30 cellular contexts compared by ENCODE assay signal in genomic region chr4:7222521-7222920, GRCh38. TPM values are rescaled to one million over a fixed set of nuclear protein-coding genes. Genes with fewer than 3 reads are reported as not detected.
"Had no signal": no experiment of that assay in that cellular context is flagged by ENCODE, and none has a peak within 500 bp of the region (broad histone marks: within the 10 kb centered on the region; RNA-seq: fewer than 3 reads in every experiment).

No MANE protein-coding gene starts in this region.

- H3K4me1 ChIP-seq: foreskin keratinocyte, vagina had no signal

- H3K27ac Mint-ChIP-seq: mesothelial cell of epicardium; naive thymus-derived CD4-positive, alpha-beta T cell had no signal

- H3K9me3 Mint-ChIP-seq: immature natural killer cell, mesothelial cell of epicardium, nephron had no signal

- H3K4me1 Mint-ChIP-seq: immature natural killer cell; naive thymus-derived CD4-positive, alpha-beta T cell had no signal

- H3K36me3 Mint-ChIP-seq: immature natural killer cell; mesothelial cell of epicardium; naive thymus-derived CD4-positive, alpha-beta T cell had no signal

- ATAC-seq: foreskin keratinocyte; gastroesophageal sphincter; mucosa of descending colon; naive thymus-derived CD4-positive, alpha-beta T cell; right lobe of liver had no signal

- H3K27ac ChIP-seq: coronary artery, esophagus muscularis mucosa, foreskin keratinocyte, gastroesophageal sphincter, ovary, right lobe of liver, stomach, thyroid gland, vagina had no signal

- H3K9me3 ChIP-seq: esophagus muscularis mucosa, gastroesophageal sphincter, mucosa of descending colon, ovary, right lobe of liver, stomach, thyroid gland, vagina had no signal

- H3K36me3 ChIP-seq: esophagus muscularis mucosa, gastroesophageal sphincter, ovary, right lobe of liver, stomach, thyroid gland, vagina had no signal

- H3K27me3 ChIP-seq: esophagus muscularis mucosa, gastroesophageal sphincter, ovary, right lobe of liver, stomach, thyroid gland, vagina had no signal

- H3K4me3 ChIP-seq: coronary artery, esophagus muscularis mucosa, gastroesophageal sphincter, mucosa of descending colon, ovary, right lobe of liver, smooth muscle cell, stomach, thyroid gland, vagina had no signal

- H3K4me3 Mint-ChIP-seq: immature natural killer cell; mesothelial cell of epicardium; naive thymus-derived CD4-positive, alpha-beta T cell; nephron had no signal

- DNase-seq: dermis blood vessel endothelial cell; effector memory CD4-positive, alpha-beta T cell; foreskin keratinocyte; hypothalamus; immature natural killer cell; islet precursor cell; mesenchymal stem cell; mucosa of descending colon; naive thymus-derived CD4-positive, alpha-beta T cell; occipital lobe; ovary; retina; right lobe of liver; stimulated activated CD4-positive, alpha-beta T cell treated with anti-CD3 and anti-CD28 coated beads, Interleukin-12 subunit alpha, Interleukin-12 subunit beta, amount 100 ng/mL, for 4 hours; stimulated activated CD4-positive, alpha-beta T cell treated with anti-CD3 and anti-CD28 coated beads, Interleukin-1b, Interleukin-23, amount 100 ng/mL, for 48 hours; stimulated activated CD4-positive, alpha-beta T cell treated with anti-CD3 and anti-CD28 coated beads, Interleukin-4, amount 100 ng/mL, for 1 hour; stimulated activated CD8-positive, alpha-beta memory T cell treated with anti-CD3 and anti-CD28 coated beads, Interleukin-4, amount 100 ng/mL, for 48 hours; stimulated activated naive CD4-positive, alpha-beta T cell treated with Interleukin-2 at 50 U/mL for 16 hours; stomach; thyroid gland; trophoblast cell had no signal

RNA-seq across cellular contexts. Expression of gene SORCS2, which starts 30.2 kb away (rescaled TPM):
- total RNA-seq: endothelial cell of umbilical vein, pulmonary artery endothelial cell had no signal
- polyA plus RNA-seq: endothelial cell of umbilical vein; naive thymus-derived CD4-positive, alpha-beta T cell had no signal
